Comparison of ENCODE assay signal across 7 cellular contexts in genomic region chr10:87861566-87861952, GRCh38. TPM values are rescaled to one million over a fixed set of nuclear protein-coding genes. Genes with fewer than 3 reads are reported as not detected.
DNase-seq lines count a peak whose midpoint lies in the region; FAIRE-seq and TF ChIP-seq lines count a peak whose summit lies in the region.

No MANE protein-coding gene starts in this region.

- peak overlapping the region; percentile 83 for H3K4me3 ChIP-seq in HFF-Myc (replicated peaks; ENCODE audit: low read depth, low read length)
- peak overlapping the region; percentile 89 for H3K4me3 ChIP-seq in bronchial epithelial cell (ENCODE audit: low read depth, low read length)
- peak overlapping the region; percentile 69 to 97 (median 78) for H3K4me3 ChIP-seq in keratinocyte (ENCODE audit: control insufficient read depth in 2 of 3, extremely low read depth in 1 of 3, insufficient read depth in 2 of 3, low read depth in 1 of 3, low read length in 3 of 3)
- peak overlapping the region; percentile 89 for H3K4me3 ChIP-seq in smooth muscle cell

- H3K27me3 ChIP-seq in bronchial epithelial cell (ENCODE audit: control insufficient read depth, insufficient read depth, low read length) (no peaks in the 10 kb centered on the region), keratinocyte (ENCODE audit: control insufficient read depth, extremely low read depth, insufficient read depth, low read length) (no peaks in the 10 kb centered on the region), smooth muscle cell (ENCODE audit: low read depth) (no peaks in the 10 kb centered on the region)

- dilution Hi-C loops in keratinocyte (cut with MboI; ENCODE audit: extremely low pct_ligation_motif_present, low sequenced_read_pairs), result no loop called here

- H3K4me1 ChIP-seq in keratinocyte (ENCODE audit: control insufficient read depth, extremely low read depth, insufficient read depth, low read length) (peaks cover 11% of the 10 kb centered on the region), smooth muscle cell (ENCODE audit: low read depth) (peaks cover 4% of the 10 kb centered on the region)

- H4K20me1 ChIP-seq in keratinocyte (ENCODE audit: control insufficient read depth, extremely low read depth, insufficient read depth, low read length) (peaks cover 5% of the 10 kb centered on the region), smooth muscle cell (ENCODE audit: low read depth) (peaks cover 24% of the 10 kb centered on the region)

- H2AFZ ChIP-seq in keratinocyte (ENCODE audit: control insufficient read depth, low read length), result peak overlapping the region; percentile 72
- H2AFZ ChIP-seq in smooth muscle cell (ENCODE audit: low read depth), result peak overlapping the region; percentile 89

- H3K4me2 ChIP-seq in keratinocyte (ENCODE audit: control insufficient read depth, extremely low read depth, insufficient read depth, low read depth, low read length) (peak overlapping the region; percentile 99), smooth muscle cell (peak overlapping the region; percentile 92)

- H3K27ac ChIP-seq in keratinocyte (ENCODE audit: control insufficient read depth, insufficient read depth, low read length) (peak overlapping the region; percentile 88), smooth muscle cell (ENCODE audit: low read depth) (peak overlapping the region; percentile 67)

- peaks cover 14% of the 10 kb centered on the region for H3F3A ChIP-seq in smooth muscle cell (ENCODE audit: low read depth)

- FAIRE-seq in GM12892 (lab: Jason Lieb, UNC), result no peak
- no peak for FAIRE-seq in bronchial epithelial cell (lab: Jason Lieb, UNC)
- FAIRE-seq in keratinocyte (lab: Jason Lieb, UNC), result no peak

- H3K9ac ChIP-seq in keratinocyte (ENCODE audit: control insufficient read depth, extremely low read depth, insufficient read depth, low read length) (peak overlapping the region; percentile 86), smooth muscle cell (ENCODE audit: low read depth) (no peak overlapping the region)

- H3K79me2 ChIP-seq in keratinocyte (ENCODE audit: control insufficient read depth, insufficient read depth, low read length) (peaks cover 25% of the 10 kb centered on the region), smooth muscle cell (ENCODE audit: low read depth) (peaks cover 24% of the 10 kb centered on the region)

- DNase-seq in GM12892 (ENCODE audit: insufficient read length) (peak; percentile 20), HFF-Myc (ENCODE audit: extremely low read depth, low read depth) (no peak), NOMO-1 (lab: John Stamatoyannopoulos, UW; ENCODE audit: unreplicated experiment in 2 of 2) (peak; percentile 80 to 82), bronchial epithelial cell (ENCODE audit: low read depth) (peak; percentile 88), keratinocyte (ENCODE audit: low read depth, low spot score) (no peak), smooth muscle cell (lab: John Stamatoyannopoulos, UW; ENCODE audit: unreplicated experiment) (peak; percentile 54), COR-L47 (lab: John Stamatoyannopoulos, UW) (no peak)

- H3K9me3 ChIP-seq in keratinocyte (ENCODE audit: control insufficient read depth, low read depth, low read length), result no peaks in the 10 kb centered on the region
- H3K9me3 ChIP-seq in smooth muscle cell (replicated peaks; ENCODE audit: low read depth), result no peaks in the 10 kb centered on the region

- WGBS in smooth muscle cell (ENCODE audit: low lambda C conversion rate), result 4% methylated on average over 16 of the region's 16 CpGs

- no peak for TF ChIP-seq CTCF in HFF-Myc (IDR thresholded peaks at IDR 0.05; ENCODE audit: low read depth, low read length, missing control alignments)
- peak; percentile 53 for TF ChIP-seq CTCF in bronchial epithelial cell (IDR thresholded peaks at IDR 0.05; ENCODE audit: insufficient read depth, low read length, severe bottlenecking)
- peak; percentile 5 to 53 (median 10) for TF ChIP-seq CTCF in keratinocyte (optimal IDR thresholded peaks at IDR 0.05 in 1 of 3, IDR thresholded peaks at IDR 0.05 in 1 of 3, conservative IDR thresholded peaks at IDR 0.05 in 1 of 3; ENCODE audit: extremely low read depth in 1 of 3, insufficient read depth in 2 of 3, low read length in 3 of 3)
- peak; percentile 13 for TF ChIP-seq CTCF in smooth muscle cell (IDR thresholded peaks at IDR 0.05; ENCODE audit: borderline replicate concordance, insufficient read depth, poor library complexity, severe bottlenecking)

- H3K36me3 ChIP-seq in bronchial epithelial cell (ENCODE audit: control insufficient read depth, insufficient read depth, low read length) (no peaks in the 10 kb centered on the region), keratinocyte (ENCODE audit: control insufficient read depth in 2 of 2, extremely low read depth in 1 of 2, insufficient read depth in 2 of 2, low read length in 2 of 2) (no peaks in the 10 kb centered on the region), smooth muscle cell (ENCODE audit: low read depth) (no peaks in the 10 kb centered on the region)

- H3K9me1 ChIP-seq in keratinocyte (ENCODE audit: control insufficient read depth, extremely low read depth, insufficient read depth, low read length), result no peaks in the 10 kb centered on the region

- no peak for TF ChIP-seq POLR2A in GM12892 (IDR thresholded peaks at IDR 0.05; ENCODE audit: low read depth, low read length)

RNA-seq across cellular contexts. Expression of gene KLLN, which starts 1.8 kb away (rescaled TPM):
- polyA plus RNA-seq in GM12892 (2012; ENCODE audit: missing spikeins), result 2.0 TPM
- 0.13 and 0.26 TPM in 2 replicates for total RNA-seq in bronchial epithelial cell
- polyA plus RNA-seq in keratinocyte, result 0.10 to 0.31 TPM (median 0.16 TPM) in 3 replicates
- 0.12 TPM for polyA plus RNA-seq in keratinocyte (2011; ENCODE audit: low read depth)
- 0.17 and 0.22 TPM in 2 replicates for polyA plus RNA-seq in keratinocyte (2011; cell fraction: cytosol; rRNA removed)
- 0.16 and 0.17 TPM in 2 replicates for polyA plus RNA-seq in keratinocyte (2011; cell fraction: nucleus; rRNA removed)
- 0.13 and 0.25 TPM in 2 replicates for polyA plus RNA-seq in keratinocyte (2012; ENCODE audit: low replicate concordance)
- polyA minus RNA-seq in keratinocyte, result 0.10 to 0.35 TPM (median 0.26 TPM) in 3 replicates
- polyA minus RNA-seq in keratinocyte (2011; cell fraction: cytosol; rRNA and poly(A)+ RNA removed), result 0.58 TPM
- polyA minus RNA-seq in keratinocyte (2011; cell fraction: nucleus; rRNA and poly(A)+ RNA removed), result 0.16 and 0.32 TPM in 2 replicates
- 0.09 and 0.18 TPM in 2 replicates for total RNA-seq in smooth muscle cell
- 0.60 TPM in 1 of 2 replicates, not detected in the other for polyA plus RNA-seq in smooth muscle cell

RNA-seq across cellular contexts. Expression of gene PTEN, which starts 1.9 kb away (rescaled TPM):
- polyA plus RNA-seq in GM12892 (2012; ENCODE audit: missing spikeins), result 101 TPM
- 90.0 and 101 TPM in 2 replicates for total RNA-seq in bronchial epithelial cell
- polyA plus RNA-seq in keratinocyte, result 11.7 to 39.4 TPM (median 23.8 TPM) in 3 replicates
- 134 TPM for polyA plus RNA-seq in keratinocyte (2011; ENCODE audit: low read depth)
- polyA plus RNA-seq in keratinocyte (2011; cell fraction: cytosol; rRNA removed), result 14.0 and 23.4 TPM in 2 replicates
- 11.7 and 16.1 TPM in 2 replicates for polyA plus RNA-seq in keratinocyte (2011; cell fraction: nucleus; rRNA removed)
- polyA plus RNA-seq in keratinocyte (2012; ENCODE audit: low replicate concordance), result 26.8 and 38.1 TPM in 2 replicates
- polyA minus RNA-seq in keratinocyte, result 11.7 to 85.4 TPM (median 37.7 TPM) in 3 replicates
- 33.4 TPM for polyA minus RNA-seq in keratinocyte (2011; cell fraction: cytosol; rRNA and poly(A)+ RNA removed)
- 40.6 and 51.3 TPM in 2 replicates for polyA minus RNA-seq in keratinocyte (2011; cell fraction: nucleus; rRNA and poly(A)+ RNA removed)
- 78.3 and 87.3 TPM in 2 replicates for total RNA-seq in smooth muscle cell
- 30.6 and 45.1 TPM in 2 replicates for polyA plus RNA-seq in smooth muscle cell

RNA-seq across cellular contexts. Expression of gene ATAD1, which starts 43.5 kb away (rescaled TPM):
- 33.6 TPM for polyA plus RNA-seq in GM12892 (2012; ENCODE audit: missing spikeins)
- total RNA-seq in bronchial epithelial cell (63.0 and 73.7 TPM in 2 replicates), smooth muscle cell (64.0 and 71.8 TPM in 2 replicates)
- polyA plus RNA-seq in keratinocyte (26.2 to 51.0 TPM (median 29.1 TPM) in 3 replicates), smooth muscle cell (38.1 and 39.9 TPM in 2 replicates)
- polyA plus RNA-seq in keratinocyte (2011; ENCODE audit: low read depth), result 206 TPM
- polyA plus RNA-seq in keratinocyte (2011; cell fraction: cytosol; rRNA removed), result 16.1 and 34.4 TPM in 2 replicates
- 48.3 and 79.4 TPM in 2 replicates for polyA plus RNA-seq in keratinocyte (2011; cell fraction: nucleus; rRNA removed)
- polyA plus RNA-seq in keratinocyte (2012; ENCODE audit: low replicate concordance), result 26.1 and 43.0 TPM in 2 replicates
- 4.9 to 45.8 TPM (median 18.1 TPM) in 3 replicates for polyA minus RNA-seq in keratinocyte
- 14.0 TPM for polyA minus RNA-seq in keratinocyte (2011; cell fraction: cytosol; rRNA and poly(A)+ RNA removed)
- 29.6 and 65.8 TPM in 2 replicates for polyA minus RNA-seq in keratinocyte (2011; cell fraction: nucleus; rRNA and poly(A)+ RNA removed)

Comparison
In these comparisons a context has a peak if more than half of its experiments do, and no peak if none do; other contexts are left out.
1. DNase-seq: peak in GM12892 (single experiment), NOMO-1 (2 of 2), bronchial epithelial cell (single experiment) and smooth muscle cell (single experiment); none in HFF-Myc (single experiment), keratinocyte (single experiment) and COR-L47 (single experiment).
2. Peak in every context shown above with its lines, with median percentiles within 50 percentile points of each other: H3K4me3 ChIP-seq.